ENCODE assay signal across 29 cellular contexts in the genomic region with DNA sequence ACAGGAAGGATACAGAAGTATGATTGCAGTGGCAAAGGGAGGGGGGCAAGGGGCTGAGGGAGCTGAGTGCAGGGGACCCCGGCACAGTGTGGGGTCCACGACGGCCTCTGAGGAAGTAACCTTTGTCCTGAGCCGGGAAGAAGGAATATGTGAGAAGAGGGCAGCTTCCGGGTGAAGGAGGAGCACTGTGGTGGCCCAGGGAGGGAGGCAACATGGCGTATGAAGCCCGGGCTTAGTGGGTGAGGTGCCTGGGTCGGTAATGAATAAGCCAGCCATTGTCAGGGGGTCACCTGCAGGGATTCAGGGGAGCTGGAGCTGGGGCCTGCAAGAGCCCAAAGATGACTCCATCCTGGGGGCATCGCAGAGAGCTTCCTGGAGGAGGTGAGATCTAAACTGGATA.
"Had no signal": no experiment of that assay in that cellular context is flagged by ENCODE, and none has a peak within 500 bp of the region (broad histone marks: within the 10 kb centered on the region; RNA-seq: fewer than 3 reads in every experiment).

No MANE protein-coding gene starts in this region.

- H3K9me3 Mint-ChIP-seq: activated CD4-positive, alpha-beta memory T cell treated with anti-CD3 and anti-CD28 coated beads for 36 hours; activated CD4-positive, alpha-beta T cell treated with anti-CD3 and anti-CD28 coated beads, Interleukin-2, amount 10 ng/mL, durations not matched to agents 24 days and 14 days; activated naive CD4-positive, alpha-beta T cell treated with anti-CD3 and anti-CD28 coated beads for 36 hours; activated naive CD4-positive, alpha-beta T cell treated with anti-CD3 and anti-CD28 coated beads, Interleukin-2, amount 50 U/mL, for 24 hours; activated naive CD8-positive, alpha-beta T cell treated with anti-CD3 and anti-CD28 coated beads for 36 hours; activated T-helper 1 cell treated with anti-CD3 and anti-CD28 coated beads, Interleukin-12 subunit alpha, Interleukin-12 subunit beta, Interleukin-2, Interleukin-4 antibody, amounts not matched to agents 30 ng/mL and 10 ng/mL and 1 ng/mL, durations not matched to agents 14 hours and 24 hours and 36 hours; activated T-helper 2 cell treated with anti-CD3 and anti-CD28 coated beads, Interferon-gamma antibody, Interleukin-2, Interleukin-4, amounts not matched to agents 10 μg/mL and 5 μg/mL and 100 μg/mL, durations not matched to agents 14 hours and 24 hours and 36 hours had no signal

- ATAC-seq: activated CD4-positive, alpha-beta T cell treated with anti-CD3 and anti-CD28 coated beads for 36 hours; activated CD8-positive, alpha-beta memory T cell treated with anti-CD3 and anti-CD28 coated beads, Interleukin-2, amount 10 ng/mL, durations not matched to agents 7 days and 5 days; activated CD8-positive, alpha-beta T cell treated with anti-CD3 and anti-CD28 coated beads, Interleukin-2, amount 10 ng/mL, durations not matched to agents 7 days and 5 days; body of pancreas; gastroesophageal sphincter had no signal

- H3K9me3 ChIP-seq: body of pancreas, esophagus squamous epithelium, gastroesophageal sphincter had no signal

- FAIRE-seq: colon, endometrium, endothelial cell of umbilical vein had no signal

- H3K27ac ChIP-seq: body of pancreas, epithelial cell of prostate, esophagus squamous epithelium, gastroesophageal sphincter had no signal

- H3K36me3 ChIP-seq: esophagus squamous epithelium, gastroesophageal sphincter had no signal

- H3K4me1 ChIP-seq: body of pancreas, gastroesophageal sphincter had no signal

- H3K27ac Mint-ChIP-seq: activated CD4-positive, alpha-beta memory T cell treated with anti-CD3 and anti-CD28 coated beads for 36 hours; activated CD4-positive, alpha-beta T cell treated with anti-CD3 and anti-CD28 coated beads for 36 hours; activated CD4-positive, alpha-beta T cell treated with anti-CD3 and anti-CD28 coated beads, Interleukin-2, amount 10 ng/mL, durations not matched to agents 24 days and 14 days; activated CD8-positive, alpha-beta memory T cell treated with anti-CD3 and anti-CD28 coated beads, Interleukin-2, amount 10 ng/mL, durations not matched to agents 7 days and 5 days; activated CD8-positive, alpha-beta T cell treated with anti-CD3 and anti-CD28 coated beads, Interleukin-2, amount 10 ng/mL, durations not matched to agents 7 days and 5 days; activated naive CD4-positive, alpha-beta T cell treated with anti-CD3 and anti-CD28 coated beads for 36 hours; activated naive CD4-positive, alpha-beta T cell treated with anti-CD3 and anti-CD28 coated beads, Interleukin-2, amount 50 U/mL, for 24 hours; activated naive CD8-positive, alpha-beta T cell treated with anti-CD3 and anti-CD28 coated beads for 36 hours; activated T-helper 1 cell treated with anti-CD3 and anti-CD28 coated beads, Interleukin-12 subunit alpha, Interleukin-12 subunit beta, Interleukin-2, Interleukin-4 antibody, amounts not matched to agents 30 ng/mL and 10 ng/mL and 1 ng/mL, durations not matched to agents 14 hours and 24 hours and 36 hours; activated T-helper 2 cell treated with anti-CD3 and anti-CD28 coated beads, Interferon-gamma antibody, Interleukin-2, Interleukin-4, amounts not matched to agents 10 μg/mL and 5 μg/mL and 100 μg/mL, durations not matched to agents 14 hours and 24 hours and 36 hours had no signal

- H3K4me3 Mint-ChIP-seq: activated CD4-positive, alpha-beta memory T cell treated with anti-CD3 and anti-CD28 coated beads for 36 hours; activated CD4-positive, alpha-beta T cell treated with anti-CD3 and anti-CD28 coated beads for 36 hours; activated CD4-positive, alpha-beta T cell treated with anti-CD3 and anti-CD28 coated beads, Interleukin-2, amount 10 ng/mL, durations not matched to agents 24 days and 14 days; activated CD8-positive, alpha-beta memory T cell treated with anti-CD3 and anti-CD28 coated beads, Interleukin-2, amount 10 ng/mL, durations not matched to agents 7 days and 5 days; activated CD8-positive, alpha-beta T cell treated with anti-CD3 and anti-CD28 coated beads, Interleukin-2, amount 10 ng/mL, durations not matched to agents 7 days and 5 days; activated naive CD4-positive, alpha-beta T cell treated with anti-CD3 and anti-CD28 coated beads for 36 hours; activated naive CD4-positive, alpha-beta T cell treated with anti-CD3 and anti-CD28 coated beads, Interleukin-2, amount 50 U/mL, for 24 hours; activated naive CD8-positive, alpha-beta T cell treated with anti-CD3 and anti-CD28 coated beads for 36 hours; activated T-helper 1 cell treated with anti-CD3 and anti-CD28 coated beads, Interleukin-12 subunit alpha, Interleukin-12 subunit beta, Interleukin-2, Interleukin-4 antibody, amounts not matched to agents 30 ng/mL and 10 ng/mL and 1 ng/mL, durations not matched to agents 14 hours and 24 hours and 36 hours had no signal

- H3K36me3 Mint-ChIP-seq: activated CD4-positive, alpha-beta memory T cell treated with anti-CD3 and anti-CD28 coated beads for 36 hours; activated CD8-positive, alpha-beta memory T cell treated with anti-CD3 and anti-CD28 coated beads, Interleukin-2, amount 10 ng/mL, durations not matched to agents 7 days and 5 days; activated naive CD4-positive, alpha-beta T cell treated with anti-CD3 and anti-CD28 coated beads, Interleukin-2, amount 50 U/mL, for 24 hours; activated naive CD8-positive, alpha-beta T cell treated with anti-CD3 and anti-CD28 coated beads for 36 hours had no signal

- H3K4me1 Mint-ChIP-seq: activated CD4-positive, alpha-beta T cell treated with anti-CD3 and anti-CD28 coated beads for 36 hours; activated CD4-positive, alpha-beta T cell treated with anti-CD3 and anti-CD28 coated beads, Interleukin-2, amount 10 ng/mL, durations not matched to agents 24 days and 14 days; activated CD8-positive, alpha-beta memory T cell treated with anti-CD3 and anti-CD28 coated beads, Interleukin-2, amount 10 ng/mL, durations not matched to agents 7 days and 5 days; activated naive CD4-positive, alpha-beta T cell treated with anti-CD3 and anti-CD28 coated beads, Interleukin-2, amount 50 U/mL, for 24 hours; activated naive CD8-positive, alpha-beta T cell treated with anti-CD3 and anti-CD28 coated beads for 36 hours had no signal

- H3K27me3 ChIP-seq: body of pancreas had no signal

- H3K4me3 ChIP-seq: body of pancreas, esophagus squamous epithelium, gastroesophageal sphincter had no signal

- DNase-seq: activated CD4-positive, alpha-beta memory T cell treated with anti-CD3 and anti-CD28 coated beads for 36 hours; activated CD4-positive, alpha-beta T cell treated with anti-CD3 and anti-CD28 coated beads for 36 hours; activated CD4-positive, alpha-beta T cell treated with anti-CD3 and anti-CD28 coated beads, Interleukin-2, amount 10 ng/mL, durations not matched to agents 24 days and 14 days; activated CD4-positive, CD25-positive, alpha-beta regulatory T cell; activated CD4-positive, CD25-positive, alpha-beta regulatory T cell treated with anti-CD3 and anti-CD28 coated beads, Interleukin-2, amount 50 U/mL, for 72 hours; activated CD8-positive, alpha-beta memory T cell treated with anti-CD3 and anti-CD28 coated beads, Interleukin-2, amount 10 ng/mL, durations not matched to agents 7 days and 5 days; activated CD8-positive, alpha-beta memory T cell treated with anti-CD3 and anti-CD28 coated beads, Interleukin-2, amount 50 U/mL, for 4 hours; activated CD8-positive, alpha-beta T cell treated with anti-CD3 and anti-CD28 coated beads, Interleukin-2, amount 10 ng/mL, durations not matched to agents 7 days and 5 days; activated effector memory CD4-positive, alpha-beta T cell treated with anti-CD3 and anti-CD28 coated beads, Interleukin-2, amount 50 U/mL, for 16 hours; activated naive CD4-positive, alpha-beta T cell treated with anti-CD3 and anti-CD28 coated beads for 36 hours; activated naive CD8-positive, alpha-beta T cell treated with anti-CD3 and anti-CD28 coated beads for 36 hours; activated T-cell treated with anti-CD3 and anti-CD28 coated beads, Interleukin-2, amount 50 U/mL, for 1 hour; activated T-cell treated with anti-CD3 and anti-CD28 coated beads, Interleukin-2, amount 50 U/mL, for 48 hours; amniotic stem cell; anterior cingulate cortex; body of pancreas; caudate nucleus; effector CD8-positive, alpha-beta T cell; esophagus squamous epithelium; foreskin melanocyte; T-helper 2 cell had no signal
